In genomic region chr20:24100370-24101011, GRCh38 we compare ENCODE assay signal across 8 cellular contexts.
DNase-seq lines count a peak whose midpoint lies in the region; ATAC-seq and TF ChIP-seq lines count a peak whose summit lies in the region.

No MANE protein-coding gene starts in this region.

- no peak overlapping the region for H3K27ac Mint-ChIP-seq in activated CD4-positive, alpha-beta memory T cell treated with anti-CD3 and anti-CD28 coated beads for 36 hours
- H3K27ac Mint-ChIP-seq in natural killer cell treated with Interleukin-12 subunit alpha and Interleukin-12 subunit beta and Interleukin-15 and Interleukin-18, amount 100 ng/mL, for 72 hours: no peak overlapping the region

- no peaks in the 10 kb centered on the region for H3K4me1 ChIP-seq in thoracic aorta (ENCODE audit: control insufficient read depth in 1 of 2, low read depth in 2 of 2)

- no peaks in the 10 kb centered on the region for H3K9me3 ChIP-seq in thoracic aorta

- peaks cover 20% of the 10 kb centered on the region for H3K4me1 Mint-ChIP-seq in activated CD4-positive, alpha-beta memory T cell treated with anti-CD3 and anti-CD28 coated beads for 36 hours (ENCODE audit: low read depth)
- peaks cover 19 to 29% of the 10 kb centered on the region in 2 donors for H3K4me1 Mint-ChIP-seq in natural killer cell treated with Interleukin-12 subunit alpha and Interleukin-12 subunit beta and Interleukin-15 and Interleukin-18, amount 100 ng/mL, for 72 hours (ENCODE audit: low read depth in 2 of 2)

- DNase-seq in Right ventricle myocardium inferior (ENCODE audit: missing footprints) (no peak), cardiac septum (ENCODE audit: low spot score) (no peak), NCI-H526 (lab: John Stamatoyannopoulos, UW) (peak; percentile 50 to 87), epithelial cell of esophagus (ENCODE audit: low read depth) (peak; percentile 78), thoracic aorta (ENCODE audit: low spot score) (no peak)
- peak; percentile 69 for DNase-seq in activated CD4-positive, alpha-beta memory T cell treated with anti-CD3 and anti-CD28 coated beads for 36 hours
- DNase-seq in natural killer cell treated with Interleukin-12 subunit alpha and Interleukin-12 subunit beta and Interleukin-15 and Interleukin-18, amount 100 ng/mL, for 72 hours (ENCODE audit: low spot score): peak; percentile 86

- no peaks in the 10 kb centered on the region for H3K27me3 ChIP-seq in thoracic aorta (replicated peaks; ENCODE audit: insufficient read depth)

- no peaks in the 10 kb centered on the region for H3K36me3 ChIP-seq in thoracic aorta

- H3K9me3 Mint-ChIP-seq in activated CD4-positive, alpha-beta memory T cell treated with anti-CD3 and anti-CD28 coated beads for 36 hours: no peaks in the 10 kb centered on the region
- no peaks in the 10 kb centered on the region for H3K9me3 Mint-ChIP-seq in natural killer cell treated with Interleukin-12 subunit alpha and Interleukin-12 subunit beta and Interleukin-15 and Interleukin-18, amount 100 ng/mL, for 72 hours

- H3K4me3 Mint-ChIP-seq in activated CD4-positive, alpha-beta memory T cell treated with anti-CD3 and anti-CD28 coated beads for 36 hours: no peak overlapping the region
- no peak overlapping the region for H3K4me3 Mint-ChIP-seq in natural killer cell treated with Interleukin-12 subunit alpha and Interleukin-12 subunit beta and Interleukin-15 and Interleukin-18, amount 100 ng/mL, for 72 hours

- peak; percentile 87 for ATAC-seq in Right ventricle myocardium inferior
- ATAC-seq in HG02981 (IDR thresholded peaks at IDR 0.05; ENCODE audit: unreplicated experiment): peak; percentile 77
- peak; percentile 86 to 87 for ATAC-seq in natural killer cell treated with Interleukin-12 subunit alpha and Interleukin-12 subunit beta and Interleukin-15 and Interleukin-18, amount 100 ng/mL, for 72 hours
- ATAC-seq in thoracic aorta (ENCODE audit: insufficient number of reproducible peaks, low FRiP score, low read depth): no peak

- TF ChIP-seq CTCF in epithelial cell of esophagus (IDR thresholded peaks at IDR 0.05; ENCODE audit: insufficient read depth, low read depth, low read length, missing control alignments): peak; percentile 82
- TF ChIP-seq CTCF in thoracic aorta (IDR thresholded peaks at IDR 0.05): peak; percentile 31

- H3K27me3 Mint-ChIP-seq in activated CD4-positive, alpha-beta memory T cell treated with anti-CD3 and anti-CD28 coated beads for 36 hours: peaks cover 11% of the 10 kb centered on the region
- peaks cover 6 to 11% of the 10 kb centered on the region in 2 donors for H3K27me3 Mint-ChIP-seq in natural killer cell treated with Interleukin-12 subunit alpha and Interleukin-12 subunit beta and Interleukin-15 and Interleukin-18, amount 100 ng/mL, for 72 hours

- H3K4me3 ChIP-seq in epithelial cell of esophagus (ENCODE audit: low read length) (no peak overlapping the region), thoracic aorta (no peak overlapping the region)

- POLR2A ChIA-PET in activated CD4-positive, alpha-beta memory T cell treated with anti-CD3 and anti-CD28 coated beads for 36 hours (lab: Charles Lee): interaction anchor here (0.8 to 1.5 kb wide), 2 partner anchors 10 to 55 kb away, joined by 3 to 4 read pairs; no protein-coding TSS in a partner anchor

- H3K27ac ChIP-seq in thoracic aorta: no peak overlapping the region

- intact Hi-C loops in Right ventricle myocardium inferior (cut with DNase I) (loop anchor here (2.0 kb wide), 1 partner anchor 164 kb away; no protein-coding TSS in a partner anchor), cardiac septum (cut with DNase I) (no loop called here)
- intact Hi-C loops in activated CD4-positive, alpha-beta memory T cell treated with anti-CD3 and anti-CD28 coated beads for 36 hours (cut with micrococcal nuclease): loop anchor here (1.0 to 5.0 kb wide), 7 partner anchors 9 to 817 kb away; no protein-coding TSS in a partner anchor

- CTCF ChIA-PET in activated CD4-positive, alpha-beta memory T cell treated with anti-CD3 and anti-CD28 coated beads for 36 hours (lab: Charles Lee): interaction anchor here (0.9 to 2.8 kb wide), 9 partner anchors 9 to 163 kb away, joined by 3 to 23 read pairs (median 4); no protein-coding TSS in a partner anchor

- H3K36me3 Mint-ChIP-seq in activated CD4-positive, alpha-beta memory T cell treated with anti-CD3 and anti-CD28 coated beads for 36 hours: no peaks in the 10 kb centered on the region
- H3K36me3 Mint-ChIP-seq in natural killer cell treated with Interleukin-12 subunit alpha and Interleukin-12 subunit beta and Interleukin-15 and Interleukin-18, amount 100 ng/mL, for 72 hours: no peaks in the 10 kb centered on the region

Comparison
In these comparisons a context has a peak if more than half of its experiments do, and no peak if none do; other contexts are left out.
1. DNase-seq: peak in NCI-H526 (2 of 2), activated CD4-positive, alpha-beta memory T cell treated with anti-CD3 and anti-CD28 coated beads for 36 hours (single experiment), epithelial cell of esophagus (single experiment) and natural killer cell treated with Interleukin-12 subunit alpha and Interleukin-12 subunit beta and Interleukin-15 and Interleukin-18, amount 100 ng/mL, for 72 hours (single experiment); none in Right ventricle myocardium inferior (single experiment), cardiac septum (single experiment) and thoracic aorta (single experiment).